18 cellular contexts compared by ENCODE assay signal in the genomic region with DNA sequence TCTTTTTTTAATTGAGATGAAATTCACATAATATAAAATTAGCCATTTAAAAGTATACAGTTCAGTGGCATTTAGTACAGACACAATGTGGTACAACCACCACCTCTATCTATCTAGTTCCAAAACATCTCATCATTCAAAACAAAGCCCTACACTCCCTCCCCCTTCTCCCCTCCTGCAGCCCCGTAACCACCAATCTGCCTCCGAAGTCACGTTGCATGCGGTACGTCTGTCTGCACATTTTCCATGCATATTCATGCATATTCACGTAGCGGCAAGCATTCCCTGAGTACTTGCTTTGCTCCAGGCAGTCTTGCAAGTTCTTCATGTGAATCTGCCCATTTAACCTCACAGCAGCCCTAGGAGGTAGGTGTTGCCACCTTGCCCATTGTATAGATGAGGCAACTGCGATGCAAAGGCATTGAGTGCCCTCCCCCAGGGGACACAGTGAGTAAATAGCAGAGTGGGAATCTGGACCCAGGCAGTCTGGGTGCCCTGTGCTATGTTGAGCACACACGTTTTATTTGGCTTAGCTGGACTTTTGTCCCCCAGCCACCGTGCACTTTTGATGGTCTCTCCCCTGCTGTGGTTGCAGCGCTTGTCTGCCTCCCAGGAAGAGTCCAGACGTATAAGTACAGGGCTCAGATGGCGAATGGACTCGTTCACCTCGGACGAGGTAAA. TPM values are rescaled to one million over a fixed set of nuclear protein-coding genes. Genes with fewer than 3 reads are reported as not detected.
DNase-seq lines count a peak whose midpoint lies in the region; ATAC-seq lines count a peak whose summit lies in the region.
"Had no signal": no experiment of that assay in that cellular context is flagged by ENCODE, and none has a peak within 500 bp of the region (broad histone marks: within the 10 kb centered on the region; RNA-seq: fewer than 3 reads in every experiment).

No MANE protein-coding gene starts in this region.

- no peak overlapping the region for H3K27ac Mint-ChIP-seq in activated T-cell treated with anti-CD3 and anti-CD28 coated beads, Interleukin-2, amount 50 U/mL, for 72 hours
- H3K27ac Mint-ChIP-seq in stimulated activated naive CD8-positive, alpha-beta T cell treated with anti-CD3 and anti-CD28 coated beads, Interleukin-15, amount 100 ng/mL, for 72 hours = peak overlapping the region; percentile 100
- H3K27ac Mint-ChIP-seq: memory B cell had no signal

- peak in 1 of 2 donors; percentile 32 for DNase-seq in activated T-cell treated with anti-CD3 and anti-CD28 coated beads, Interleukin-2, amount 50 U/mL, for 72 hours
- DNase-seq in activated T-cell treated with anti-CD3 and anti-CD28 coated beads, Interleukin-2, amount 50 U/mL, for 1 hour = no peak
- DNase-seq in SK-N-MC (ENCODE audit: low read depth, low spot score) = peak; percentile 10
- peak; percentile 17 for DNase-seq in islet precursor cell
- DNase-seq in stimulated activated naive CD8-positive, alpha-beta T cell treated with anti-CD3 and anti-CD28 coated beads, Interleukin-15, amount 100 ng/mL, for 72 hours = peak; percentile 48 to 58
- DNase-seq in EL = no peak
- DNase-seq in NCI-H2227 (lab: John Stamatoyannopoulos, UW; ENCODE audit: unreplicated experiment) = no peak
- DNase-seq: activated naive CD4-positive, alpha-beta T cell treated with anti-CD3 and anti-CD28 coated beads, Interleukin-2, amount 50 U/mL, for 16 hours; DMS79 treated with DMSO at 0.1 percent for 48 hours; effector CD4-positive, alpha-beta T cell; esophagus squamous epithelium; NCI-H2029; NK-92 treated with Interleukin-12 subunit alpha and Interleukin-12 subunit beta, amount 100 ng/mL, for 24 hours; pancreas had no signal

- H3K27me3 Mint-ChIP-seq in activated T-cell treated with anti-CD3 and anti-CD28 coated beads, Interleukin-2, amount 50 U/mL, for 72 hours (ENCODE audit: low read depth) = peaks cover 6% of the 10 kb centered on the region
- no peaks in the 10 kb centered on the region for H3K27me3 Mint-ChIP-seq in stimulated activated naive CD8-positive, alpha-beta T cell treated with anti-CD3 and anti-CD28 coated beads, Interleukin-15, amount 100 ng/mL, for 72 hours

- no peaks in the 10 kb centered on the region for H3K9me3 Mint-ChIP-seq in activated T-cell treated with anti-CD3 and anti-CD28 coated beads, Interleukin-2, amount 50 U/mL, for 72 hours
- H3K9me3 Mint-ChIP-seq in stimulated activated naive CD8-positive, alpha-beta T cell treated with anti-CD3 and anti-CD28 coated beads, Interleukin-15, amount 100 ng/mL, for 72 hours = no peaks in the 10 kb centered on the region
- H3K9me3 Mint-ChIP-seq: memory B cell had no signal

- H3K27ac ChIP-seq in SK-N-MC = no peak overlapping the region
- H3K27ac ChIP-seq: esophagus squamous epithelium, pancreas, VCaP had no signal

- H3K4me3 Mint-ChIP-seq in activated T-cell treated with anti-CD3 and anti-CD28 coated beads, Interleukin-2, amount 50 U/mL, for 72 hours = peak overlapping the region; percentile 17 to 72
- H3K4me3 Mint-ChIP-seq in stimulated activated naive CD8-positive, alpha-beta T cell treated with anti-CD3 and anti-CD28 coated beads, Interleukin-15, amount 100 ng/mL, for 72 hours = peak overlapping the region; percentile 52 to 76
- H3K4me3 Mint-ChIP-seq: memory B cell had no signal

- no peak overlapping the region for H3K4me3 ChIP-seq in SK-N-MC
- H3K4me3 ChIP-seq: esophagus squamous epithelium, pancreas had no signal

- H3K4me1 Mint-ChIP-seq in activated T-cell treated with anti-CD3 and anti-CD28 coated beads, Interleukin-2, amount 50 U/mL, for 72 hours (ENCODE audit: low read depth) = peaks cover 80% of the 10 kb centered on the region
- peaks cover 96% of the 10 kb centered on the region for H3K4me1 Mint-ChIP-seq in stimulated activated naive CD8-positive, alpha-beta T cell treated with anti-CD3 and anti-CD28 coated beads, Interleukin-15, amount 100 ng/mL, for 72 hours

- no peaks in the 10 kb centered on the region for H3K9me3 ChIP-seq in SK-N-MC (ENCODE audit: low read depth, low read length)
- H3K9me3 ChIP-seq: esophagus squamous epithelium, pancreas had no signal

- no peaks in the 10 kb centered on the region for H3K36me3 ChIP-seq in SK-N-MC (ENCODE audit: insufficient read depth, low read length)
- H3K36me3 ChIP-seq: pancreas had no signal

- H3K9ac ChIP-seq in SK-N-MC (ENCODE audit: insufficient read length) = no peak overlapping the region

- ATAC-seq in activated T-cell treated with anti-CD3 and anti-CD28 coated beads, Interleukin-2, amount 50 U/mL, for 72 hours (replicated peaks in 1 of 2) = peak; percentile 39 to 66
- ATAC-seq in stimulated activated naive CD8-positive, alpha-beta T cell treated with anti-CD3 and anti-CD28 coated beads, Interleukin-15, amount 100 ng/mL, for 72 hours = peak; percentile 75
- ATAC-seq: Panc1, pancreas, sciatic nerve had no signal

- peaks cover 4 to 5% of the 10 kb centered on the region in 2 donors for H3K36me3 Mint-ChIP-seq in activated T-cell treated with anti-CD3 and anti-CD28 coated beads, Interleukin-2, amount 50 U/mL, for 72 hours (ENCODE audit: insufficient read depth in 2 of 2)

RNA-seq across cellular contexts. Expression of gene RIN3, which starts 43.4 kb away (rescaled TPM):
- 10 to 100 TPM; 33.6 to 36.3 TPM for total RNA-seq in activated T-cell treated with anti-CD3 and anti-CD28 coated beads, Interleukin-2, amount 50 U/mL, for 72 hours

Comparison
In these comparisons a context has a peak if more than half of its experiments do, and no peak if none do; other contexts are left out.
1. DNase-seq: peak in SK-N-MC (single experiment), islet precursor cell (single experiment) and stimulated activated naive CD8-positive, alpha-beta T cell treated with anti-CD3 and anti-CD28 coated beads, Interleukin-15, amount 100 ng/mL, for 72 hours (2 of 2); none in activated T-cell treated with anti-CD3 and anti-CD28 coated beads, Interleukin-2, amount 50 U/mL, for 1 hour (single experiment), EL (single experiment) and NCI-H2227 (single experiment).